8 cellular contexts compared by ENCODE assay signal in the genomic region with DNA sequence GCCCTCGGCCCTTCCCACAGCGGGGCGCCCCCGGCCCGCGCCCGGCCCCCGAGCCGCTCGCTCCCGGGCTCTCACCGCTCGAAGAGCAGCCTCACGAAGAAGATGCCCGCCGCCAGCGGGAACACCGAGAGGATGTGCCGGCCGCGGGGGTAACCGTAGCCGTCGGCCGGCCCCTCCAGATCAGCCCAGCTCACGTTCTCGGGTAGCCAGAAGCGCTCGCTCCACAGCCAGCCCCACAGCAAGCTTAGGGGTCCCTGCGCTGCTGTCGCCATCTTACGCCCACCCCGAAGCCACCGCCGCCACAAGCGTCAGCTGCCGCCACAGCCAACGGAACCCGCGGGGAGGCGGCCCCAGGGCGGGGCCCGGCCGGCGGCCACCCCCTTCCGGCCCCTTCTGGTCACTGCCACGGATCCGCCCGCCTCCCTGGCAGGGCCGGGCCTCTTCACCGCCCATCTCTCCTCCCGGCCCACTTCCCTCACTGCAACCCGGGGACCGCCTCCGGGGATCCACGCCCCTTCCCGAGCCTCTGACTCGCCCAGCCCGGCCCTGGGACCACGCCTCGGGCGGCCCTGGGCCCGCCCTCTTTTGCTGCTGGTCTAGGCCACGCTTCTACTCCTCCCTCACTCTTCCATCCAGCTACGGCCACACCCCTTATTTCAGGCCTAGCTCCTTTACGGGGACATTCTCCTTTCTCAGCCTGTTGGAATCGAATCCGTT. TPM values are rescaled to one million over a fixed set of nuclear protein-coding genes. Genes with fewer than 3 reads are reported as not detected.
A peak's percentile ranks its signal among the peaks of the same experiment; 100 is the strongest.
DNase-seq lines count a peak whose midpoint lies in the region; FAIRE-seq and TF ChIP-seq lines count a peak whose summit lies in the region.

A gene with protein sequence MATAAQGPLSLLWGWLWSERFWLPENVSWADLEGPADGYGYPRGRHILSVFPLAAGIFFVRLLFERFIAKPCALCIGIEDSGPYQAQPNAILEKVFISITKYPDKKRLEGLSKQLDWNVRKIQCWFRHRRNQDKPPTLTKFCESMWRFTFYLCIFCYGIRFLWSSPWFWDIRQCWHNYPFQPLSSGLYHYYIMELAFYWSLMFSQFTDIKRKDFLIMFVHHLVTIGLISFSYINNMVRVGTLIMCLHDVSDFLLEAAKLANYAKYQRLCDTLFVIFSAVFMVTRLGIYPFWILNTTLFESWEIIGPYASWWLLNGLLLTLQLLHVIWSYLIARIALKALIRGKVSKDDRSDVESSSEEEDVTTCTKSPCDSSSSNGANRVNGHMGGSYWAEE (minus strand): TSS at position 344 of the 717 bp plus-strand sequence. CDS start 72 bp downstream, at position 272.

- CTCF ChIA-PET in activated naive CD4-positive, alpha-beta T cell treated with anti-CD3 and anti-CD28 coated beads for 36 hours (lab: Charles Lee), result interaction anchor here (0.6 to 2.8 kb wide), 15 partner anchors 10 to 200 kb away, joined by 3 to 21 read pairs (median 5); partner anchors contain the start of genes COX14 and SMARCD1

- peak; percentile 99 for DNase-seq in GM03348 (ENCODE audit: low spot score)
- peak; percentile 94 for DNase-seq in HFF-Myc (ENCODE audit: extremely low read depth, low read depth)
- DNase-seq in NAMALWA (ENCODE audit: low spot score), result peak; percentile 98
- DNase-seq in SK-N-DZ (ENCODE audit: low spot score), result peak; percentile 99
- DNase-seq in activated naive CD4-positive, alpha-beta T cell treated with anti-CD3 and anti-CD28 coated beads for 36 hours, result peak; percentile 98
- DNase-seq in frontal cortex (ENCODE audit: low spot score in 2 of 2), result peak; percentile 96 to 98
- peak; percentile 73 to 99 (median 96) for DNase-seq in substantia nigra (lab: John Stamatoyannopoulos, UW)

- intact Hi-C loops in activated naive CD4-positive, alpha-beta T cell treated with anti-CD3 and anti-CD28 coated beads for 36 hours (cut with micrococcal nuclease), result loop anchor here (1.0 to 2.0 kb wide), 7 partner anchors 53 to 339 kb away; partner anchors contain the start of genes COX14, NCKAP5L, RACGAP1 and SMARCD1

- peak within 1 kb of the TSS; percentile 92 for H3K4me3 Mint-ChIP-seq in activated naive CD4-positive, alpha-beta T cell treated with anti-CD3 and anti-CD28 coated beads for 36 hours

- H3K4me3 ChIP-seq in HFF-Myc (replicated peaks; ENCODE audit: low read depth, low read length), result peak within 1 kb of the TSS; percentile 87
- H3K4me3 ChIP-seq in neutrophil (ENCODE audit: low read depth in 1 of 2, low read length in 1 of 2), result peak within 1 kb of the TSS; percentile 88 to 89

- peaks cover 10 to 20% of the 10 kb centered on the region in 2 experiments for H3K4me1 ChIP-seq in neutrophil (ENCODE audit: control insufficient read depth in 1 of 2, insufficient read depth in 1 of 2, low read depth in 1 of 2, low read length in 1 of 2)

- TF ChIP-seq CTCF in HFF-Myc (IDR thresholded peaks at IDR 0.05; ENCODE audit: low read depth, low read length, missing control alignments), result peak; percentile 4
- peak; percentile 71 for TF ChIP-seq CTCF in neutrophil (IDR thresholded peaks at IDR 0.05)

- no peaks in the 10 kb centered on the region for H3K36me3 ChIP-seq in neutrophil

- no peaks in the 10 kb centered on the region for H3K27me3 Mint-ChIP-seq in activated naive CD4-positive, alpha-beta T cell treated with anti-CD3 and anti-CD28 coated beads for 36 hours (ENCODE audit: low read depth)

- no peaks in the 10 kb centered on the region for H3K27me3 ChIP-seq in neutrophil

- peaks cover 2% of the 10 kb centered on the region for H3K36me3 Mint-ChIP-seq in activated naive CD4-positive, alpha-beta T cell treated with anti-CD3 and anti-CD28 coated beads for 36 hours (ENCODE audit: low read depth)

- FAIRE-seq in frontal cortex (lab: Jason Lieb, UNC), result no peak

- H3K9me3 ChIP-seq in neutrophil, result no peaks in the 10 kb centered on the region

- no peaks in the 10 kb centered on the region for H3K9me3 Mint-ChIP-seq in activated naive CD4-positive, alpha-beta T cell treated with anti-CD3 and anti-CD28 coated beads for 36 hours

- H3K27ac Mint-ChIP-seq in activated naive CD4-positive, alpha-beta T cell treated with anti-CD3 and anti-CD28 coated beads for 36 hours, result peak within 1 kb of the TSS; percentile 91

- peaks cover 34% of the 10 kb centered on the region for H3K4me1 Mint-ChIP-seq in activated naive CD4-positive, alpha-beta T cell treated with anti-CD3 and anti-CD28 coated beads for 36 hours (ENCODE audit: low read depth)

- peak within 1 kb of the TSS; percentile 91 for H3K27ac ChIP-seq in neutrophil
- peak within 1 kb of the TSS; percentile 85 for H3K27ac ChIP-seq in substantia nigra (ENCODE audit: low read depth, low read length, poor library complexity, severe bottlenecking)

RNA-seq across cellular contexts. Expression of the gene that starts here (rescaled TPM):
- polyA plus RNA-seq in SK-N-DZ (2014; cell fraction: cytosol; rRNA removed), result 26.2 and 36.2 TPM in 2 replicates
- polyA plus RNA-seq in SK-N-DZ (2014; cell fraction: nucleus; rRNA removed), result 34.9 and 42.6 TPM in 2 replicates
- total RNA-seq in activated naive CD4-positive, alpha-beta T cell treated with anti-CD3 and anti-CD28 coated beads for 36 hours, result 10 to 100 TPM; 32.6 to 33.6 TPM
- total RNA-seq in frontal cortex, result 104 TPM

Comparison
In these comparisons a context has a peak if more than half of its experiments do, and no peak if none do; other contexts are left out.
1. Peak in every context shown above with its lines: DNase-seq, H3K4me3 ChIP-seq and H3K27ac ChIP-seq.